ENCODE assay signal across 14 cellular contexts in the genomic region with DNA sequence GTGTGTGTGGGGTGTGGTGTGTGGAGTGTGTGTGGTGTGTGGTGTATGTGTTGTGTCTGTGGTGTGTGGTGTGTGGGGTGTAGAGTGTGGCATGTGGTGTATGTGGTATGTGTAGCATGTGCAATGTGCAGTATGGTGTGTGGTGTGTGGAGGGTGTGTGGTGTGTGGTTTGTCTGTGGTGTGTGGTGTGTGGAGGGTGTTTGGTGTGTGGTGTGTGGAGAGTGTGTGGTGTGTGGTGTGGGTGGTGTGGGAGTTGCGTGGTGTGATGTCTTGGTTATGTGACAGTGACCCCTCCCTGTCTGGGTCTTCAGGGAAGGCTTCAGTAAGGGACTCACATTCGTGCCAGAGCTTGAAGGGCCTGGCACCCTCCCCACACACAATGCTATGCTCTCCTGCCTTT.
"Had no signal": no experiment of that assay in that cellular context is flagged by ENCODE, and none has a peak within 500 bp of the region (broad histone marks: within the 10 kb centered on the region; RNA-seq: fewer than 3 reads in every experiment).

No MANE protein-coding gene starts in this region.

- H3K27me3 Mint-ChIP-seq: activated naive CD4-positive, alpha-beta T cell treated with anti-CD3 and anti-CD28 coated beads, Interleukin-2, amount 50 U/mL, for 24 hours; dendritic cell treated with granulocyte-macrophage colony-stimulating factor and Interleukin-4, amounts not matched to agents 40 ng/mL and 50 ng/mL, for 4 days had no signal

- H3K27ac ChIP-seq: psoas muscle, sigmoid colon, stomach, thoracic aorta had no signal

- H3K36me3 ChIP-seq: sigmoid colon, stomach, thoracic aorta had no signal

- H3K9me3 Mint-ChIP-seq: activated naive CD4-positive, alpha-beta T cell treated with anti-CD3 and anti-CD28 coated beads, Interleukin-2, amount 50 U/mL, for 24 hours; dendritic cell treated with granulocyte-macrophage colony-stimulating factor and Interleukin-4, amounts not matched to agents 40 ng/mL and 50 ng/mL, for 4 days; nephron had no signal

- H3K4me3 Mint-ChIP-seq: activated naive CD4-positive, alpha-beta T cell treated with anti-CD3 and anti-CD28 coated beads, Interleukin-2, amount 50 U/mL, for 24 hours; dendritic cell treated with granulocyte-macrophage colony-stimulating factor and Interleukin-4, amounts not matched to agents 40 ng/mL and 50 ng/mL, for 4 days; nephron had no signal

- DNase-seq: activated CD4-positive, alpha-beta T cell treated with anti-CD3 and anti-CD28 coated beads for 48 hours; activated CD8-positive, alpha-beta memory T cell treated with anti-CD3 and anti-CD28 coated beads for 24 hours; activated T-cell treated with anti-CD3 and anti-CD28 coated beads for 4 hours; cerebellar nuclear complex; glutamatergic neuron; psoas muscle; sigmoid colon; stomach; T-helper 1 cell had no signal

- H3K27ac Mint-ChIP-seq: activated naive CD4-positive, alpha-beta T cell treated with anti-CD3 and anti-CD28 coated beads, Interleukin-2, amount 50 U/mL, for 24 hours; activated T-helper 2 cell treated with anti-CD3 and anti-CD28 coated beads, Interferon-gamma antibody, Interleukin-2, Interleukin-4, amounts not matched to agents 10 μg/mL and 5 μg/mL and 100 μg/mL, durations not matched to agents 14 hours and 24 hours and 36 hours; dendritic cell treated with granulocyte-macrophage colony-stimulating factor and Interleukin-4, amounts not matched to agents 40 ng/mL and 50 ng/mL, for 4 days; nephron had no signal

- H3K4me1 Mint-ChIP-seq: activated naive CD4-positive, alpha-beta T cell treated with anti-CD3 and anti-CD28 coated beads, Interleukin-2, amount 50 U/mL, for 24 hours had no signal

- H3K9me3 ChIP-seq: psoas muscle, sigmoid colon, stomach, thoracic aorta had no signal

- H3K36me3 Mint-ChIP-seq: activated naive CD4-positive, alpha-beta T cell treated with anti-CD3 and anti-CD28 coated beads, Interleukin-2, amount 50 U/mL, for 24 hours had no signal

- ATAC-seq: psoas muscle had no signal

- H3K27me3 ChIP-seq: sigmoid colon, stomach had no signal

- H3K4me3 ChIP-seq: psoas muscle, sigmoid colon, stomach, thoracic aorta had no signal

- H3K4me1 ChIP-seq: psoas muscle, sigmoid colon, stomach had no signal
